Comparison of ENCODE assay signal across 9 cellular contexts in the genomic region with DNA sequence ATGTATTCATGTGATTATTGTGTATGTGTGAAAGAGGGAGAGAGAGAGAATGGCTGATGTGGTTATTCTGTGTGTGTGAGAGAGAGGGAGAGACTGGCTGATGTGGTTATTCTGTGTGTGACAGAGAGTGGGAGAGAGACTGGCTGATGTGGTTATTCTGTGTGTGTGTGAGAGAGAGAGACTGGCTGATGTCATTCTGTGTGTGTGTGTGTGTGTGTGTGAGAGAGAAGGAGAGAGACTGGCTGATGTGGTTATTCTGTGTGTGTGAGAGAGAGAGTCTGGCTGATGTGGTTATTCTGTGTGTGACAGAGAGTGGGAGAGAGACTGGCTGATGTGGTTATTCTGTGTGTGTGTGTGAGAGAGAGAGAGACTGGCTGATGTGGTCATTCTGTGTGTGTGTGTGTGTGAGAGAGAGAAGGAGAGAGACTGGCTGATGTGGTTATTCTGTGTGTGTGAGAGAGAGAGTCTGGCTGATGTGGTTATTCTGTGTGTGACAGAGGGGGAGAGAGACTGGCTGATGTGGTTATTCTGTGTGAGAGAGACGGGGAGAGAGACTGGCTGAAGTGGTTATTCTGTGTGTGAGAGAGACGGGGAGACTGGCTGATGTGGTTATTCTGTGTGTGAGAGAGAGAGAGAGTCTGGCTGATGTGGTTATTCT. TPM values are rescaled to one million over a fixed set of nuclear protein-coding genes. Genes with fewer than 3 reads are reported as not detected.
A peak's percentile ranks its signal among the peaks of the same experiment; 100 is the strongest.
DNase-seq lines count a peak whose midpoint lies in the region; ATAC-seq lines count a peak whose summit lies in the region.
"Not testable (repeated sequence)": the region's sequence is repeated elsewhere in the genome, so short reads cannot be mapped to it uniquely, and the experiment has no call there.
"Had no signal": no experiment of that assay in that cellular context is flagged by ENCODE, and none has a peak within 500 bp of the region (broad histone marks: within the 10 kb centered on the region; RNA-seq: fewer than 3 reads in every experiment).

No MANE protein-coding gene starts in this region.

- peak; percentile 24 to 78 (median 34) for DNase-seq in CD4-positive, CD25-positive, alpha-beta regulatory T cell
- DNase-seq in Jurkat, Clone E6-1 (ENCODE audit: low read depth, low spot score): peak; percentile 87
- DNase-seq in T follicular helper cell (ENCODE audit: low read depth) (peak; percentile 43), activated T-cell treated with anti-CD3 and anti-CD28 coated beads for 4 hours (peak; percentile 6), amniotic epithelial cell (ENCODE audit: low read depth) (peak; percentile 21), myocyte (ENCODE audit: low read depth) (peak; percentile 47)
- DNase-seq in effector CD8-positive, alpha-beta T cell (lab: John Stamatoyannopoulos, UW): peak; percentile 49
- DNase-seq in stimulated activated naive CD8-positive, alpha-beta T cell treated with anti-CD3 and anti-CD28 coated beads, Interleukin-15, amount 100 ng/mL, for 72 hours: peak; percentile 10 to 16

- H3K27me3 Mint-ChIP-seq in CD4-positive, CD25-positive, alpha-beta regulatory T cell: peaks cover 13% of the 10 kb centered on the region
- H3K27me3 Mint-ChIP-seq in stimulated activated naive CD8-positive, alpha-beta T cell treated with anti-CD3 and anti-CD28 coated beads, Interleukin-15, amount 100 ng/mL, for 72 hours: peaks cover 36% of the 10 kb centered on the region

- H3K27me3 ChIP-seq in CD4-positive, CD25-positive, alpha-beta regulatory T cell (ENCODE audit: control insufficient read depth, insufficient read depth, low read length): not testable (repeated sequence)

- H3K36me3 ChIP-seq in CD4-positive, CD25-positive, alpha-beta regulatory T cell (ENCODE audit: control insufficient read depth, insufficient read depth, low read length): not testable (repeated sequence)

- not testable (repeated sequence) for H3K36me3 Mint-ChIP-seq in CD4-positive, CD25-positive, alpha-beta regulatory T cell

- not testable (repeated sequence) for H3K4me3 ChIP-seq in CD4-positive, CD25-positive, alpha-beta regulatory T cell (ENCODE audit: low read depth, low read length); Jurkat, Clone E6-1 (ENCODE audit: low read length)

- H3K4me3 Mint-ChIP-seq in CD4-positive, CD25-positive, alpha-beta regulatory T cell; stimulated activated naive CD8-positive, alpha-beta T cell treated with anti-CD3 and anti-CD28 coated beads, Interleukin-15, amount 100 ng/mL, for 72 hours: not testable (repeated sequence)

- not testable (repeated sequence) for H3K9me3 Mint-ChIP-seq in CD4-positive, CD25-positive, alpha-beta regulatory T cell; stimulated activated naive CD8-positive, alpha-beta T cell treated with anti-CD3 and anti-CD28 coated beads, Interleukin-15, amount 100 ng/mL, for 72 hours

- ATAC-seq in CD4-positive, CD25-positive, alpha-beta regulatory T cell (ENCODE audit: low read depth in 2 of 2); stimulated activated naive CD8-positive, alpha-beta T cell treated with anti-CD3 and anti-CD28 coated beads, Interleukin-15, amount 100 ng/mL, for 72 hours: not testable (repeated sequence)

- peaks cover 11% of the 10 kb centered on the region for H3K4me1 ChIP-seq in CD4-positive, CD25-positive, alpha-beta regulatory T cell (ENCODE audit: control insufficient read depth, insufficient read depth, low read length, poor library complexity, severe bottlenecking)

- H3K27ac ChIP-seq in CD4-positive, CD25-positive, alpha-beta regulatory T cell (ENCODE audit: insufficient read depth, low read length, poor library complexity, severe bottlenecking): peak overlapping the region; percentile 41

- H3K27ac Mint-ChIP-seq in CD4-positive, CD25-positive, alpha-beta regulatory T cell; stimulated activated naive CD8-positive, alpha-beta T cell treated with anti-CD3 and anti-CD28 coated beads, Interleukin-15, amount 100 ng/mL, for 72 hours: not testable (repeated sequence)

- H3K4me1 Mint-ChIP-seq in CD4-positive, CD25-positive, alpha-beta regulatory T cell: peaks cover 0 to 23% (median 8%) of the 10 kb centered on the region in 4 donors
- peaks cover 17% of the 10 kb centered on the region for H3K4me1 Mint-ChIP-seq in stimulated activated naive CD8-positive, alpha-beta T cell treated with anti-CD3 and anti-CD28 coated beads, Interleukin-15, amount 100 ng/mL, for 72 hours

- H3K9me3 ChIP-seq in CD4-positive, CD25-positive, alpha-beta regulatory T cell (ENCODE audit: control insufficient read depth in 2 of 2, low read length in 2 of 2): not testable (repeated sequence)

RNA-seq across cellular contexts. Expression of gene TDRD12, which starts 26.2 kb away (rescaled TPM):
- total RNA-seq in CD4-positive, CD25-positive, alpha-beta regulatory T cell: 0.42 TPM
- polyA plus RNA-seq in CD4-positive, CD25-positive, alpha-beta regulatory T cell: under 1 TPM in 3 of 4 donors, not detected in 1; 0.35 to 1.00 (median 0.48) TPM
- polyA plus RNA-seq in Jurkat, Clone E6-1 (2012; ENCODE audit: insufficient read depth, insufficient read length): not detected
- 0.16 and 1.1 TPM in 2 replicates for total RNA-seq in myocyte
- 0.16 TPM for polyA plus RNA-seq in myocyte (2012)
- total RNA-seq: OCI-LY7 had no signal

RNA-seq across cellular contexts. Expression of gene NUDT19, which starts 54.1 kb away (rescaled TPM):
- 7.3 TPM for total RNA-seq in CD4-positive, CD25-positive, alpha-beta regulatory T cell
- polyA plus RNA-seq in CD4-positive, CD25-positive, alpha-beta regulatory T cell: 1 to 10 TPM; 3.1 to 5.0 (median 4.0) TPM
- polyA plus RNA-seq in Jurkat, Clone E6-1 (2012; ENCODE audit: insufficient read depth, insufficient read length): not detected
- 21.1 and 27.5 TPM in 2 replicates for total RNA-seq in myocyte
- polyA plus RNA-seq in myocyte (2012): 10.8 TPM

Comparison
In these comparisons a context has a peak if more than half of its experiments do, and no peak if none do; other contexts are left out.
1. DNase-seq: peak in every context shown above with its lines; median percentile 87 in Jurkat, Clone E6-1; 49 in effector CD8-positive, alpha-beta T cell; 47 in myocyte; 43 in T follicular helper cell; 34 in CD4-positive, CD25-positive, alpha-beta regulatory T cell; 21 in amniotic epithelial cell; 13 in stimulated activated naive CD8-positive, alpha-beta T cell treated with anti-CD3 and anti-CD28 coated beads, Interleukin-15, amount 100 ng/mL, for 72 hours; 6 in activated T-cell treated with anti-CD3 and anti-CD28 coated beads for 4 hours.